24 cellular contexts compared by ENCODE assay signal in the genomic region with DNA sequence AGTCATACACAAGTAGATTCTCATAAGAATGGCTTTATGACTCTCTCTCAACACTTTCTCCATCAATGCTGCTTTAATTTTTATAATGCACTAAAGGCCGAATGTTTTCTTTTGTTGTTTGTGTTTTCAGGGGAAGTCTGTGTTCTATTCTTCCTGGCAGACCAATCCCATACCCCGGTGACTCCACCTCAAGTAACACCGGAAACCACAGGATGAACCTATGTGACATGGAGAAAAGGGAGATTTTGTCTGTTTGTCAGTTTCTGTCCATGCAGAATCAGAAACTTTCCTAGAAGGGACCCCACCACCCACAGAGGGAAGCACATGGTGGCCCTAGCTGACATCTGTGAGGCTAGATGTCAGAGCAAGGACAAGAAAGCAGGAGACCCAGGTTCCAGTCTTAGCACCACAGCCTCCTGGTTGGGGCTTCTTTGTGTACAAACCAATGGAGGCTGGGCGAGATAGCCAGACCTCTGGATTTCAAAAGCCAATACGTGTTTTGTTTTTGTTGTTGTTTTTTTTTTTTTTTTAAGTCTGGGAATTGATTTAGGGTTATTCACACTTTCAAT.
"Had no signal": no experiment of that assay in that cellular context is flagged by ENCODE, and none has a peak within 500 bp of the region (broad histone marks: within the 10 kb centered on the region; RNA-seq: fewer than 3 reads in every experiment).

No MANE protein-coding gene starts in this region.

- H3K27ac Mint-ChIP-seq: naive thymus-derived CD8-positive, alpha-beta T cell; stimulated activated naive B cell treated with anti-CD40 and anti-IgM and Interleukin-4, amounts not matched to agents 10 μg/mL and 1 μg/mL and 100 μg/mL, for 72 hours; stimulated activated naive CD8-positive, alpha-beta T cell treated with anti-CD3 and anti-CD28 coated beads, Interleukin-15, Interleukin-2, amounts not matched to agents 100 ng/mL and 50 ng/mL, for 24 hours had no signal

- H3K9me3 ChIP-seq: gastrocnemius medialis, lower lobe of right lung, ovary, psoas muscle, spleen, thoracic aorta, tibial nerve had no signal

- H3K36me3 Mint-ChIP-seq: naive thymus-derived CD8-positive, alpha-beta T cell had no signal

- H3K4me1 Mint-ChIP-seq: naive thymus-derived CD8-positive, alpha-beta T cell had no signal

- H3K36me3 ChIP-seq: gastrocnemius medialis, lower lobe of right lung, ovary, thoracic aorta, tibial nerve had no signal

- H3K4me1 ChIP-seq: lower lobe of right lung, psoas muscle had no signal

- DNase-seq: cerebellar nuclear complex; effector CD8-positive, alpha-beta T cell; endodermal cell; foreskin fibroblast; gastrocnemius medialis; head of caudate nucleus; left ventricle myocardium superior; lower lobe of right lung; mesendoderm; naive thymus-derived CD8-positive, alpha-beta T cell; nephron progenitor cell; nucleus accumbens; ovary; posterior cingulate gyrus; psoas muscle; right cardiac atrium; spleen; stimulated activated naive B cell treated with anti-CD40 and anti-IgM and Interleukin-4, amounts not matched to agents 10 μg/mL and 1 μg/mL and 100 μg/mL, for 72 hours had no signal

- H3K4me3 Mint-ChIP-seq: endodermal cell; naive thymus-derived CD8-positive, alpha-beta T cell; nephron progenitor cell; stimulated activated naive B cell treated with anti-CD40 and anti-IgM and Interleukin-4, amounts not matched to agents 10 μg/mL and 1 μg/mL and 100 μg/mL, for 72 hours; stimulated activated naive CD8-positive, alpha-beta T cell treated with anti-CD3 and anti-CD28 coated beads, Interleukin-15, Interleukin-2, amounts not matched to agents 100 ng/mL and 50 ng/mL, for 24 hours had no signal

- H3K27me3 ChIP-seq: gastrocnemius medialis, ovary, spleen, tibial nerve had no signal

- H3K27ac ChIP-seq: epithelial cell of prostate, gastrocnemius medialis, lower lobe of right lung, ovary, psoas muscle, skin epidermis, spleen, thoracic aorta had no signal

- H3K27me3 Mint-ChIP-seq: stimulated activated naive B cell treated with anti-CD40 and anti-IgM and Interleukin-4, amounts not matched to agents 10 μg/mL and 1 μg/mL and 100 μg/mL, for 72 hours; stimulated activated naive CD8-positive, alpha-beta T cell treated with anti-CD3 and anti-CD28 coated beads, Interleukin-15, Interleukin-2, amounts not matched to agents 100 ng/mL and 50 ng/mL, for 24 hours had no signal

- H3K4me3 ChIP-seq: gastrocnemius medialis, lower lobe of right lung, ovary, psoas muscle, skin epidermis, spleen, thoracic aorta, tibial nerve had no signal

- H3K9me3 Mint-ChIP-seq: naive thymus-derived CD8-positive, alpha-beta T cell; stimulated activated naive B cell treated with anti-CD40 and anti-IgM and Interleukin-4, amounts not matched to agents 10 μg/mL and 1 μg/mL and 100 μg/mL, for 72 hours; stimulated activated naive CD8-positive, alpha-beta T cell treated with anti-CD3 and anti-CD28 coated beads, Interleukin-15, Interleukin-2, amounts not matched to agents 100 ng/mL and 50 ng/mL, for 24 hours had no signal

- ATAC-seq: esophagus mucosa; gastrocnemius medialis; left ventricle myocardium superior; lower lobe of right lung; naive thymus-derived CD8-positive, alpha-beta T cell; psoas muscle; right cardiac atrium; stimulated activated naive B cell treated with anti-CD40 and anti-IgM and Interleukin-4, amounts not matched to agents 10 μg/mL and 1 μg/mL and 100 μg/mL, for 72 hours had no signal
